In the genomic region with DNA sequence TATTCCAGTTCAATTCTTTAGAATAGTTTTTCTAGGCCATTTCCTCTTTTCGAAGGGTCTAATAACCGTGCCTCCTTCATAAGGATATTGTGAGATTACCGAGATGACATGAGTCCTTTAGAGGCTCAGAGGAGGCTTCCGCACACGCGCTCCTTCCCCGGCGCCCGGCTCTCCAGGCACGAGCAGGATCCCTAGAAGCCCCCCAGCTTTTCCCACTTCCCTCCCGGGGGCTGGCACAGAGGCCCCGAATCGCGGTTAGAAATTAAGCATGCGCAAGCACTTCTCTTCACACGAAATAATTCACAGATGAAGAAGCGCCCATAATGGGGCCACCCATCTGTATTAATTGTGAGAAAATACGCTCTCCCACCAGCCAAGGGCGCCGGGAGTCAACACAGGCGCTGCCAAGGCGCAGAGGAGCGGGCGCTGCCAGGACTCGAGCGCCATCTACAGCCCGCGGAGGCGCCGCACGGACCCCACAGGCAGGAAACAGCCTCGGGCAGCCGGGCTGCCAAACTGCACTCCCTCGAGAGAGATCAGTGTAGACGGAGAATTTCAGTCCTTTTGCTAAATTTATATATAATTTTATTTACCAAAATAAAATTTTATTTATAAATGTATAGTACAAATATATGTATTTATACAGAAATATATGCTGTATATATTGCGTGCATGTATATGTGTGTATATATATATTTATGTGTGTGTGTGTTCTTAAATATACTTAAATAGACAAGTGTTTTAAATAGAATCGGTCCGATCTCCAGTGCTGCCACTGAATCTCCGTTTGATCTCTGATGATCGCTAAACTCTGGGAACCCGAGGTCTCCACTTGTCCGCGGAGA, we compare ENCODE assay signal across 8 cellular contexts.
A peak's percentile ranks its signal among the peaks of the same experiment; 100 is the strongest.
DNase-seq lines count a peak whose midpoint lies in the region; ATAC-seq and TF ChIP-seq lines count a peak whose summit lies in the region.

No MANE protein-coding gene starts in this region.

- ATAC-seq in HG03135 (IDR thresholded peaks at IDR 0.05; ENCODE audit: unreplicated experiment) (peak; percentile 86), gastroesophageal sphincter (peak; percentile 79), HG02852 (IDR thresholded peaks at IDR 0.05; ENCODE audit: unreplicated experiment) (no peak)

- H3K4me1 ChIP-seq in gastroesophageal sphincter (peaks cover 0 to 8% (median 0%) of the 10 kb centered on the region in 3 donors), ovary (ENCODE audit: insufficient read depth) (no peaks in the 10 kb centered on the region)

- peaks cover 10% of the 10 kb centered on the region for H3K27me3 ChIP-seq in gastroesophageal sphincter
- H3K27me3 ChIP-seq in ovary = no peaks in the 10 kb centered on the region

- H3K4me3 Mint-ChIP-seq in type B pancreatic cell = no peak overlapping the region

- DNase-seq in Daoy (ENCODE audit: low read depth) = peak; percentile 88
- DNase-seq in RKO (ENCODE audit: low spot score) = peak; percentile 61
- peak; percentile 56 for DNase-seq in activated gamma-delta T cell treated with Interleukin-2 at 50 U/mL for 16 hours
- peak; percentile 66 to 87 (median 77) for DNase-seq in ovary
- peak; percentile 84 for DNase-seq in type B pancreatic cell (ENCODE audit: extremely low spot score, unreplicated experiment)

- H3K4me3 ChIP-seq in gastroesophageal sphincter (peak overlapping the region in 1 of 2 donors; percentile 25), ovary (no peak overlapping the region)

- TF ChIP-seq EP300 in gastroesophageal sphincter (IDR thresholded peaks at IDR 0.05) = no peak
- no peak for TF ChIP-seq EP300 in ovary (IDR thresholded peaks at IDR 0.05)

- H3K27ac ChIP-seq in gastroesophageal sphincter = no peak overlapping the region
- no peak overlapping the region for H3K27ac ChIP-seq in ovary

- H3K27ac Mint-ChIP-seq in type B pancreatic cell = no peak overlapping the region

- 35 to 36% methylated on average over 14 to 24 of the region's 43 CpGs for WGBS in gastroesophageal sphincter (ENCODE audit: low coverage in 1 of 2), 2 donors
- WGBS in ovary, 3 donors = 25 to 31% (median 27%) methylated on average over 43 of the region's 43 CpGs

- H3K9me3 ChIP-seq in gastroesophageal sphincter (no peaks in the 10 kb centered on the region), ovary (no peaks in the 10 kb centered on the region)

- H3K9me3 Mint-ChIP-seq in type B pancreatic cell = no peaks in the 10 kb centered on the region

- no peaks in the 10 kb centered on the region for H3K36me3 Mint-ChIP-seq in type B pancreatic cell

- intact Hi-C loops in ovary (cut with DNase I) = loop anchor here in 2 of 4 donors (5.0 kb wide), 2 partner anchors 764 to 769 kb away; no protein-coding TSS in a partner anchor

- no peaks in the 10 kb centered on the region for H3K27me3 Mint-ChIP-seq in type B pancreatic cell

- peaks cover 19% of the 10 kb centered on the region for H3K4me1 Mint-ChIP-seq in type B pancreatic cell (ENCODE audit: unreplicated experiment)

- H3K36me3 ChIP-seq in gastroesophageal sphincter (no peaks in the 10 kb centered on the region), ovary (no peaks in the 10 kb centered on the region)

- TF ChIP-seq CTCF in gastroesophageal sphincter (IDR thresholded peaks at IDR 0.05) (peak; percentile 64 to 89 (median 72)), ovary (IDR thresholded peaks at IDR 0.05) (peak; percentile 41 to 82 (median 71)), type B pancreatic cell (conservative IDR thresholded peaks at IDR 0.05) (peak; percentile 94)

- TF ChIP-seq POLR2A in gastroesophageal sphincter (IDR thresholded peaks at IDR 0.05) (no peak), ovary (IDR thresholded peaks at IDR 0.05) (no peak)
